In the genomic region with DNA sequence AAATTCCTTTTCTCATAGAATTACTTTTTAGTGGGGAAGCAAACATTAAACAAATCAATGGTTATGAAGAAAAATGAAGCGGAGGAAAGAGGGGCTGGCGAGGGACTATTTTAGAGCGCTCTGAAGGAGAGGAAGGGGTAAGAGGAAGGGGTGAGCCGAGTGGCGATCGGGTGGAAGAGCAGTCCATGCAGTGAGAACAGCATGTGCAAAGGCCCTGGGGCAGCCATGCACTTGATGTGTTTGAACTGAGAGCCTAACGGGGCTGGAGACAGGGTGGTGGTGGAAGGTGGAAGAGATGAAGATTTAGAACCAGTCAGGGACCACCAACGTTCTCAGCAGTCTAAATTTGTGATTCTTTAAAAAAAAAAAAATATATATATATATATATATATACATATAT, we compare ENCODE assay signal across 20 cellular contexts. TPM values are rescaled to one million over a fixed set of nuclear protein-coding genes. Genes with fewer than 3 reads are reported as not detected.
DNase-seq lines count a peak whose midpoint lies in the region; ATAC-seq and TF ChIP-seq lines count a peak whose summit lies in the region.
"Had no signal": no experiment of that assay in that cellular context is flagged by ENCODE, and none has a peak within 500 bp of the region (broad histone marks: within the 10 kb centered on the region; RNA-seq: fewer than 3 reads in every experiment).

No MANE protein-coding gene starts in this region.

- dilution Hi-C loops in mammary epithelial cell (cut with HindIII; ENCODE audit: low sequenced_read_pairs), result no loop called here

- no peak overlapping the region for H3K4me3 Mint-ChIP-seq in MCF 10A (ENCODE audit: unreplicated experiment)
- H3K4me3 Mint-ChIP-seq in naive thymus-derived CD4-positive, alpha-beta T cell, result peak overlapping the region in 6 of 10 donors; percentile 29 to 86 (median 74)
- no peak overlapping the region for H3K4me3 Mint-ChIP-seq in activated T-helper 2 cell treated with anti-CD3 and anti-CD28 coated beads, Interferon-gamma antibody, Interleukin-2, Interleukin-4, amounts not matched to agents 10 μg/mL and 5 μg/mL and 100 μg/mL, durations not matched to agents 14 hours and 24 hours and 36 hours (ENCODE audit: low read depth)

- H3K4me1 ChIP-seq in mammary epithelial cell (ENCODE audit: insufficient read depth, low read length) (peaks cover 35% of the 10 kb centered on the region), ascending aorta (peaks cover 6 to 26% of the 10 kb centered on the region in 2 donors), uterus (peaks cover 5 to 19% of the 10 kb centered on the region in 2 donors)
- peaks cover 0 to 4% of the 10 kb centered on the region in 2 donors for H3K4me1 ChIP-seq in naive thymus-derived CD4-positive, alpha-beta T cell (ENCODE audit: control insufficient read depth in 2 of 2, insufficient read depth in 2 of 2, low read length in 2 of 2)

- H3K27me3 ChIP-seq in mammary epithelial cell (ENCODE audit: insufficient read depth, low read length), result no peaks in the 10 kb centered on the region
- no peaks in the 10 kb centered on the region for H3K27me3 ChIP-seq in ascending aorta
- H3K27me3 ChIP-seq in naive thymus-derived CD4-positive, alpha-beta T cell (ENCODE audit: control insufficient read depth in 2 of 2, insufficient read depth in 2 of 2, low read length in 2 of 2), result peaks cover 0 to 7% of the 10 kb centered on the region in 2 donors
- no peaks in the 10 kb centered on the region for H3K27me3 ChIP-seq in uterus
- H3K27me3 ChIP-seq in H7 (ENCODE audit: control insufficient read depth, insufficient read depth, low read length), result no peaks in the 10 kb centered on the region

- H3K4me3 ChIP-seq in mammary epithelial cell (replicated peaks in 1 of 3; ENCODE audit: insufficient read depth in 1 of 3, low read depth in 2 of 3, low read length in 3 of 3) (no peak overlapping the region), ascending aorta (no peak overlapping the region), uterus (no peak overlapping the region), H7 (ENCODE audit: insufficient read depth, low read depth, low read length) (no peak overlapping the region)
- H3K4me3 ChIP-seq in naive thymus-derived CD4-positive, alpha-beta T cell (ENCODE audit: low read length), result no peak overlapping the region

- H3K27ac Mint-ChIP-seq in MCF 10A (ENCODE audit: low read depth, unreplicated experiment), result peak overlapping the region; percentile 83
- no peak overlapping the region for H3K27ac Mint-ChIP-seq in naive thymus-derived CD4-positive, alpha-beta T cell
- H3K27ac Mint-ChIP-seq in activated T-helper 2 cell treated with anti-CD3 and anti-CD28 coated beads, Interferon-gamma antibody, Interleukin-2, Interleukin-4, amounts not matched to agents 10 μg/mL and 5 μg/mL and 100 μg/mL, durations not matched to agents 14 hours and 24 hours and 36 hours, result no peak overlapping the region

- ATAC-seq in naive thymus-derived CD4-positive, alpha-beta T cell, result no peak

- peaks cover 90% of the 10 kb centered on the region for H3K36me3 Mint-ChIP-seq in MCF 10A (ENCODE audit: insufficient read depth, unreplicated experiment)
- no peaks in the 10 kb centered on the region for H3K36me3 Mint-ChIP-seq in naive thymus-derived CD4-positive, alpha-beta T cell
- no peaks in the 10 kb centered on the region for H3K36me3 Mint-ChIP-seq in activated T-helper 2 cell treated with anti-CD3 and anti-CD28 coated beads, Interferon-gamma antibody, Interleukin-2, Interleukin-4, amounts not matched to agents 10 μg/mL and 5 μg/mL and 100 μg/mL, durations not matched to agents 14 hours and 24 hours and 36 hours (ENCODE audit: low read depth)

- in situ Hi-C loops in mammary epithelial cell (cut with MboI; ENCODE audit: low sequenced_read_pairs in 2 of 2), result no loop called here

- TF ChIP-seq POLR2A in uterus (IDR thresholded peaks at IDR 0.05), result no peak

- DNase-seq in MCF 10A (ENCODE audit: unreplicated experiment) (no peak), mammary epithelial cell (no peak), ascending aorta (ENCODE audit: low spot score in 2 of 2) (no peak), uterus (no peak), H7 (no peak), 8988T (no peak)
- no peak for DNase-seq in naive thymus-derived CD4-positive, alpha-beta T cell
- DNase-seq in activated T-helper 2 cell treated with anti-CD3 and anti-CD28 coated beads, Interferon-gamma antibody, Interleukin-2, Interleukin-4, amounts not matched to agents 10 μg/mL and 5 μg/mL and 100 μg/mL, durations not matched to agents 14 hours and 24 hours and 36 hours (ENCODE audit: low spot score), result no peak
- DNase-seq: activated CD4-positive, alpha-beta T cell treated with anti-CD3 and anti-CD28 coated beads for 48 hours; activated gamma-delta T cell treated with Interleukin-2 at 50 U/mL for 16 hours; aorta; cerebellar nuclear complex; DMS 273 treated with DMSO at 0.1 percent for 48 hours; effector CD4-positive, alpha-beta T cell; HCEC 1CT; NCI-H1436; NCI-H2171; stimulated activated CD4-positive, alpha-beta T cell treated with anti-CD3 and anti-CD28 coated beads, Interleukin-4, amount 100 ng/mL, for 24 hours; stomach had no signal

- H2AFZ ChIP-seq in mammary epithelial cell (ENCODE audit: low read depth, low read length), result no peak overlapping the region

- intact Hi-C loops in MCF 10A (cut with micrococcal nuclease), result no loop called here
- intact Hi-C loops in mammary epithelial cell (cut with micrococcal nuclease), result no loop called here
- intact Hi-C loops in ascending aorta (cut with DNase I), result no loop called here
- intact Hi-C loops in naive thymus-derived CD4-positive, alpha-beta T cell (cut with micrococcal nuclease), result no loop called here
- intact Hi-C loops in uterus (cut with DNase I; ENCODE audit: low total_unique reads), result no loop called here
- intact Hi-C loops in activated T-helper 2 cell treated with anti-CD3 and anti-CD28 coated beads, Interferon-gamma antibody, Interleukin-2, Interleukin-4, amounts not matched to agents 10 μg/mL and 5 μg/mL and 100 μg/mL, durations not matched to agents 14 hours and 24 hours and 36 hours (cut with micrococcal nuclease), result no loop called here

- CTCF ChIA-PET in MCF 10A (lab: Yijun Ruan, JAX) (interaction anchor here (1.1 kb wide), 1 partner anchor 294 kb away, joined by 3 read pairs; no protein-coding TSS in a partner anchor), mammary epithelial cell (lab: Charles Lee; ENCODE audit: low non-redundant PET) (no interaction called here)
- CTCF ChIA-PET in naive thymus-derived CD4-positive, alpha-beta T cell (lab: Charles Lee), result no interaction called here

- TF ChIP-seq CTCF in MCF 10A (IDR thresholded peaks at IDR 0.05; ENCODE audit: unreplicated experiment), result no peak
- no peak for TF ChIP-seq CTCF in mammary epithelial cell (conservative IDR thresholded peaks at IDR 0.05 in 1 of 2, IDR thresholded peaks at IDR 0.05 in 1 of 2; ENCODE audit: extremely low read depth in 1 of 2, insufficient read depth in 1 of 2, low read depth in 1 of 2, low read length in 2 of 2)
- TF ChIP-seq CTCF in ascending aorta (IDR thresholded peaks at IDR 0.05), result no peak
- TF ChIP-seq CTCF in uterus (IDR thresholded peaks at IDR 0.05), result no peak

- H3K79me2 ChIP-seq in mammary epithelial cell (ENCODE audit: insufficient read depth, low read length), result peaks cover 43% of the 10 kb centered on the region

- no peak overlapping the region for H3K4me2 ChIP-seq in mammary epithelial cell (ENCODE audit: insufficient read depth, low read depth, low read length)

- POLR2A ChIA-PET in MCF 10A (lab: Yijun Ruan, JAX), result interaction anchor here (4.5 to 11.9 kb wide), 3 partner anchors 11 to 16 kb away, joined by 29 to 207 read pairs (median 34); a partner anchor contains a TSS
- POLR2A ChIA-PET in naive thymus-derived CD4-positive, alpha-beta T cell (lab: Charles Lee), result no interaction called here

- peaks cover 36% of the 10 kb centered on the region for H3K4me1 Mint-ChIP-seq in MCF 10A (ENCODE audit: insufficient read depth, unreplicated experiment)
- H3K4me1 Mint-ChIP-seq in naive thymus-derived CD4-positive, alpha-beta T cell, result peaks cover 10 to 23% (median 17%) of the 10 kb centered on the region in 7 donors
- peaks cover 14% of the 10 kb centered on the region for H3K4me1 Mint-ChIP-seq in activated T-helper 2 cell treated with anti-CD3 and anti-CD28 coated beads, Interferon-gamma antibody, Interleukin-2, Interleukin-4, amounts not matched to agents 10 μg/mL and 5 μg/mL and 100 μg/mL, durations not matched to agents 14 hours and 24 hours and 36 hours (ENCODE audit: low read depth)

- BruUV-seq in MCF 10A (replicated peaks; lab: Mats Ljungman, UMichigan), result no TSS peak
- BruUV-seq in mammary epithelial cell (replicated peaks; lab: Mats Ljungman, UMichigan), result no TSS peak

- H3K9ac ChIP-seq in mammary epithelial cell (ENCODE audit: insufficient read depth, low read length), result no peak overlapping the region

- over 99% methylated on average over 8 of the region's 8 CpGs for WGBS in mammary epithelial cell (ENCODE audit: low coverage, missing lambda C conversion rate)

- peaks cover 27% of the 10 kb centered on the region for H3K36me3 ChIP-seq in mammary epithelial cell (ENCODE audit: insufficient read depth, low read length)
- peaks cover 36 to 65% of the 10 kb centered on the region in 2 donors for H3K36me3 ChIP-seq in ascending aorta
- H3K36me3 ChIP-seq in naive thymus-derived CD4-positive, alpha-beta T cell (ENCODE audit: control insufficient read depth in 2 of 3, insufficient read depth in 3 of 3, low read length in 3 of 3), result no peaks in the 10 kb centered on the region
- no peaks in the 10 kb centered on the region for H3K36me3 ChIP-seq in uterus
- no peaks in the 10 kb centered on the region; the same call in 1 of the 2 replicates for H3K36me3 ChIP-seq in H7 (replicated peaks; ENCODE audit: control insufficient read depth, insufficient read depth, low read length)

- H3K27me3 Mint-ChIP-seq in MCF 10A (ENCODE audit: insufficient read depth, unreplicated experiment), result no peaks in the 10 kb centered on the region
- H3K27me3 Mint-ChIP-seq in naive thymus-derived CD4-positive, alpha-beta T cell, result peaks cover 2 to 28% (median 21%) of the 10 kb centered on the region in 5 donors
- peaks cover 4% of the 10 kb centered on the region for H3K27me3 Mint-ChIP-seq in activated T-helper 2 cell treated with anti-CD3 and anti-CD28 coated beads, Interferon-gamma antibody, Interleukin-2, Interleukin-4, amounts not matched to agents 10 μg/mL and 5 μg/mL and 100 μg/mL, durations not matched to agents 14 hours and 24 hours and 36 hours (ENCODE audit: low read depth)

- no peaks in the 10 kb centered on the region for H4K20me1 ChIP-seq in mammary epithelial cell (ENCODE audit: insufficient read depth, low read length)

- H3K9me3 ChIP-seq in mammary epithelial cell (replicated peaks; ENCODE audit: insufficient read depth, low read length), result no peaks in the 10 kb centered on the region
- H3K9me3 ChIP-seq in ascending aorta, result no peaks in the 10 kb centered on the region
- H3K9me3 ChIP-seq in naive thymus-derived CD4-positive, alpha-beta T cell (ENCODE audit: control insufficient read depth in 2 of 3, low read length in 3 of 3), result no peaks in the 10 kb centered on the region
- H3K9me3 ChIP-seq in uterus, result no peaks in the 10 kb centered on the region
- H3K9me3 ChIP-seq: stomach had no signal

- H3K9me3 Mint-ChIP-seq in MCF 10A (ENCODE audit: unreplicated experiment), result no peaks in the 10 kb centered on the region
- H3K9me3 Mint-ChIP-seq in naive thymus-derived CD4-positive, alpha-beta T cell, result peaks cover 0 to 3% (median 0%) of the 10 kb centered on the region in 11 donors
- H3K9me3 Mint-ChIP-seq in activated T-helper 2 cell treated with anti-CD3 and anti-CD28 coated beads, Interferon-gamma antibody, Interleukin-2, Interleukin-4, amounts not matched to agents 10 μg/mL and 5 μg/mL and 100 μg/mL, durations not matched to agents 14 hours and 24 hours and 36 hours, result no peaks in the 10 kb centered on the region

- H3K27ac ChIP-seq in mammary epithelial cell (ENCODE audit: insufficient read depth, low read depth, low read length) (no peak overlapping the region), ascending aorta (peak overlapping the region; percentile 89 to 95), uterus (peak overlapping the region; percentile 88 to 94)
- H3K27ac ChIP-seq in naive thymus-derived CD4-positive, alpha-beta T cell (ENCODE audit: low read depth, low read length), result no peak overlapping the region
- H3K27ac ChIP-seq: C4-2B had no signal

RNA-seq across cellular contexts. Expression of a gene that starts 14.4 kb away (rescaled TPM):
- total RNA-seq in MCF 10A (2022), result 165 and 211 TPM in 2 replicates
- total RNA-seq in mammary epithelial cell, result 100 to 1,000 TPM in 1 of 2 donors, 10 to 100 TPM in 1; 87.4 to 106 TPM
- 71.7 TPM for polyA plus RNA-seq in mammary epithelial cell
- 43.9 TPM for polyA minus RNA-seq in mammary epithelial cell
- total RNA-seq in ascending aorta, result 385 TPM
- 1,000 to 10,000 TPM in 2 of 5 experiments, 100 to 1,000 TPM in 3; 316 to 1,143 (median 992) TPM for total RNA-seq in naive thymus-derived CD4-positive, alpha-beta T cell
- polyA plus RNA-seq in naive thymus-derived CD4-positive, alpha-beta T cell, result 100 to 1,000 TPM; 362 to 426 TPM
- total RNA-seq in uterus, result 100 to 1,000 TPM; 116 to 555 (median 444) TPM
- total RNA-seq in H7 (2014; rRNA removed; shearing (Covaris generic)), result 155 and 167 TPM in 2 replicates
- total RNA-seq in activated T-helper 2 cell treated with anti-CD3 and anti-CD28 coated beads, Interferon-gamma antibody, Interleukin-2, Interleukin-4, amounts not matched to agents 10 μg/mL and 5 μg/mL and 100 μg/mL, durations not matched to agents 14 hours and 24 hours and 36 hours, result 266 and 269 TPM in 2 replicates

RNA-seq across cellular contexts. Expression of a gene that starts 17.7 kb away (rescaled TPM):
- total RNA-seq in MCF 10A (2022), result 88.8 and 104 TPM in 2 replicates
- 100 to 1,000 TPM; 111 to 178 TPM for total RNA-seq in mammary epithelial cell
- 43.8 TPM for polyA plus RNA-seq in mammary epithelial cell
- 178 TPM for polyA minus RNA-seq in mammary epithelial cell
- 342 TPM for total RNA-seq in ascending aorta
- total RNA-seq in naive thymus-derived CD4-positive, alpha-beta T cell, result under 1 TPM in 3 of 5 experiments, not detected in 2; 0.15 to 0.37 (median 0.19) TPM
- polyA plus RNA-seq in naive thymus-derived CD4-positive, alpha-beta T cell, result not detected
- total RNA-seq in uterus, result 100 to 1,000 TPM in 1 of 4 donors, 10 to 100 TPM in 3; 72.0 to 198 (median 82.9) TPM
- total RNA-seq in H7 (2014; rRNA removed; shearing (Covaris generic)), result 6.2 and 7.5 TPM in 2 replicates
- 1.4 TPM in 2 replicates for total RNA-seq in activated T-helper 2 cell treated with anti-CD3 and anti-CD28 coated beads, Interferon-gamma antibody, Interleukin-2, Interleukin-4, amounts not matched to agents 10 μg/mL and 5 μg/mL and 100 μg/mL, durations not matched to agents 14 hours and 24 hours and 36 hours

RNA-seq across cellular contexts. Expression of a gene that starts 47.6 kb away (rescaled TPM):
- total RNA-seq in MCF 10A (2022) (93.5 and 115 TPM in 2 replicates), mammary epithelial cell (100 to 1,000 TPM; 262 to 392 TPM), ascending aorta (771 TPM), uterus (1,000 to 10,000 TPM in 1 of 4 donors, 100 to 1,000 TPM in 3; 173 to 1,323 (median 512) TPM)
- polyA plus RNA-seq in mammary epithelial cell, result 365 TPM
- polyA minus RNA-seq in mammary epithelial cell, result 376 TPM
- 100 to 1,000 TPM in 3 of 5 experiments, 10 to 100 TPM in 2; 67.5 to 116 (median 101) TPM for total RNA-seq in naive thymus-derived CD4-positive, alpha-beta T cell
- polyA plus RNA-seq in naive thymus-derived CD4-positive, alpha-beta T cell, result 100 to 1,000 TPM; 340 to 400 TPM
- 752 and 1,115 TPM in 2 replicates for total RNA-seq in H7 (2014; rRNA removed; shearing (Covaris generic))
- total RNA-seq in activated T-helper 2 cell treated with anti-CD3 and anti-CD28 coated beads, Interferon-gamma antibody, Interleukin-2, Interleukin-4, amounts not matched to agents 10 μg/mL and 5 μg/mL and 100 μg/mL, durations not matched to agents 14 hours and 24 hours and 36 hours, result 89.0 and 98.3 TPM in 2 replicates

Comparison
In these comparisons a context has a peak if more than half of its experiments do, and no peak if none do; other contexts are left out.
1. H3K4me3 Mint-ChIP-seq: peak in naive thymus-derived CD4-positive, alpha-beta T cell (6 of 10); none in MCF 10A (single experiment) and activated T-helper 2 cell treated with anti-CD3 and anti-CD28 coated beads, Interferon-gamma antibody, Interleukin-2, Interleukin-4, amounts not matched to agents 10 μg/mL and 5 μg/mL and 100 μg/mL, durations not matched to agents 14 hours and 24 hours and 36 hours (single experiment).
2. H3K27ac ChIP-seq: peak in ascending aorta (2 of 2) and uterus (2 of 2); none in mammary epithelial cell (single experiment) and naive thymus-derived CD4-positive, alpha-beta T cell (single experiment).